Comparison of ENCODE assay signal across 1 cellular context in genomic region chr10:43586739-43587133, GRCh38. TPM values are rescaled to one million over a fixed set of nuclear protein-coding genes. Genes with fewer than 3 reads are reported as not detected.
"Had no signal": no experiment of that assay in that cellular context is flagged by ENCODE, and none has a peak within 500 bp of the region (broad histone marks: within the 10 kb centered on the region; RNA-seq: fewer than 3 reads in every experiment).

No MANE protein-coding gene starts in this region.

RNA-seq across cellular contexts. Expression of gene ZNF239, which starts 12.3 kb away (rescaled TPM):
- total RNA-seq: natural killer cell treated with Interleukin-12 subunit alpha and Interleukin-12 subunit beta and Interleukin-15 and Interleukin-18, amount 100 ng/mL, for 72 hours had no signal
